ENCODE assay signal across 10 cellular contexts in genomic region chr16:75096730-75097129, GRCh38. TPM values are rescaled to one million over a fixed set of nuclear protein-coding genes. Genes with fewer than 3 reads are reported as not detected.
DNase-seq lines count a peak whose midpoint lies in the region; ATAC-seq and TF ChIP-seq lines count a peak whose summit lies in the region.
"Had no signal": no experiment of that assay in that cellular context is flagged by ENCODE, and none has a peak within 500 bp of the region (broad histone marks: within the 10 kb centered on the region; RNA-seq: fewer than 3 reads in every experiment).

No MANE protein-coding gene starts in this region.

- H3K36me3 ChIP-seq in RWPE2 (ENCODE audit: low read depth) = no peaks in the 10 kb centered on the region

- no peak overlapping the region for H3K4me3 ChIP-seq in RWPE2 (ENCODE audit: severe bottlenecking)
- H3K4me3 ChIP-seq in fibroblast of villous mesenchyme (ENCODE audit: low read depth, low read length) = no peak overlapping the region

- H3K27me3 Mint-ChIP-seq in T-helper 2 cell treated with Interferon-gamma antibody and Interleukin-4, amounts not matched to agents 5 μg/mL and 100 μg/mL, for 36 hours (ENCODE audit: low read depth) = no peaks in the 10 kb centered on the region

- no peak for DNase-seq in T-helper 2 cell treated with Interferon-gamma antibody and Interleukin-4, amounts not matched to agents 5 μg/mL and 100 μg/mL, for 36 hours (ENCODE audit: low spot score)
- DNase-seq in T-helper 2 cell = no peak
- no peak for DNase-seq in RWPE2 (ENCODE audit: low spot score)
- no peak for DNase-seq in fibroblast of villous mesenchyme (ENCODE audit: low read depth)
- DNase-seq in stromal cell of bone marrow (ENCODE audit: low read depth) = peak; percentile 48
- DNase-seq in NCI-H774 (lab: John Stamatoyannopoulos, UW) = no peak
- no peak for DNase-seq in UCSD-AML1 (lab: John Stamatoyannopoulos, UW; ENCODE audit: unreplicated experiment)
- DNase-seq: EL, NCI-H82 had no signal

- ATAC-seq in RWPE2 (ENCODE audit: low read depth) (peak; percentile 67; the same call in 2 of the 3 replicates), HG02798 (IDR thresholded peaks at IDR 0.05; ENCODE audit: poor library complexity, unreplicated experiment) (no peak)

- peak; percentile 16 for TF ChIP-seq CTCF in RWPE2 (IDR thresholded peaks at IDR 0.05; ENCODE audit: poor library complexity, severe bottlenecking)
- peak; percentile 31 for TF ChIP-seq CTCF in fibroblast of villous mesenchyme (IDR thresholded peaks at IDR 0.05; ENCODE audit: insufficient read depth, low read depth, low read length)

- peaks cover 21% of the 10 kb centered on the region for H3K4me1 ChIP-seq in RWPE2 (ENCODE audit: insufficient read depth, poor library complexity, severe bottlenecking)

- no peak overlapping the region for H3K4me3 Mint-ChIP-seq in T-helper 2 cell treated with Interferon-gamma antibody and Interleukin-4, amounts not matched to agents 5 μg/mL and 100 μg/mL, for 36 hours

- H3K9me3 Mint-ChIP-seq in T-helper 2 cell treated with Interferon-gamma antibody and Interleukin-4, amounts not matched to agents 5 μg/mL and 100 μg/mL, for 36 hours = no peaks in the 10 kb centered on the region

- no peaks in the 10 kb centered on the region for H3K9me3 ChIP-seq in RWPE2 (ENCODE audit: severe bottlenecking)

- no peak overlapping the region for H3K27ac ChIP-seq in RWPE2 (ENCODE audit: poor library complexity, severe bottlenecking)

- peak overlapping the region; percentile 66 for H3K27ac Mint-ChIP-seq in T-helper 2 cell treated with Interferon-gamma antibody and Interleukin-4, amounts not matched to agents 5 μg/mL and 100 μg/mL, for 36 hours

- H3K4me1 Mint-ChIP-seq in T-helper 2 cell treated with Interferon-gamma antibody and Interleukin-4, amounts not matched to agents 5 μg/mL and 100 μg/mL, for 36 hours (ENCODE audit: low read depth) = peaks cover 38% of the 10 kb centered on the region

- H3K27me3 ChIP-seq in RWPE2 (ENCODE audit: insufficient read depth, poor library complexity, severe bottlenecking) = no peaks in the 10 kb centered on the region

- peaks cover 2% of the 10 kb centered on the region for H3K36me3 Mint-ChIP-seq in T-helper 2 cell treated with Interferon-gamma antibody and Interleukin-4, amounts not matched to agents 5 μg/mL and 100 μg/mL, for 36 hours (ENCODE audit: low read depth)

RNA-seq across cellular contexts. Expression of gene LDHD, which starts 19.9 kb away (rescaled TPM):
- 0.64 and 0.86 TPM in 2 replicates for total RNA-seq in fibroblast of villous mesenchyme

RNA-seq across cellular contexts. Expression of gene ZFP1, which starts 51.6 kb away (rescaled TPM):
- total RNA-seq in fibroblast of villous mesenchyme = 9.0 and 24.2 TPM in 2 replicates
